ENCODE assay signal across 9 cellular contexts in the genomic region with DNA sequence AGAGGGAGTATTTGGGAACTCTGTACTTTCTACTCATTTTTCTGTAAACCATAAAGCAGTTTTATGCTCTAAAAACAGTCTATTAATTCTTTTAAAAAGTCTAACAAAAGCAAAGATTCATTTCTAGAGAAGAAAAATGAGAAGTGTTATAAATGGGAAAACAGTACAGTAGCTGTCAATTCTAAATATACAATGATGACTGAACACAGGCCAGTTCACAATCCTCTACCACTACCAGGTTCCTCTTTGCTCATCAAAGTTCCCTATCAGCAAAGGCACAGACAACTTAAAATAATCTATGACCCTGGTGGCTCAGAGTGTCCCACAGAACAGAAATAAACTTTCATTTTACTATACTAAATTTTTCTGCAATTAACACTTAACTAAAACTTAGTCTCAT. TPM values are rescaled to one million over a fixed set of nuclear protein-coding genes. Genes with fewer than 3 reads are reported as not detected.
DNase-seq lines count a peak whose midpoint lies in the region; ATAC-seq and FAIRE-seq lines count a peak whose summit lies in the region.
"Had no signal": no experiment of that assay in that cellular context is flagged by ENCODE, and none has a peak within 500 bp of the region (broad histone marks: within the 10 kb centered on the region; RNA-seq: fewer than 3 reads in every experiment).

No MANE protein-coding gene starts in this region.

- FAIRE-seq in frontal cortex (lab: Jason Lieb, UNC), result no peak

- ATAC-seq in HG03108 (IDR thresholded peaks at IDR 0.05; ENCODE audit: unreplicated experiment), result peak; percentile 66
- ATAC-seq in stimulated activated naive CD8-positive, alpha-beta T cell treated with anti-CD3 and anti-CD28 coated beads, Interleukin-15, Interleukin-2, amounts not matched to agents 100 U/mL and 50 U/mL, for 24 hours, result peak; percentile 50

- no peak for DNase-seq in activated naive CD4-positive, alpha-beta T cell treated with anti-CD3 and anti-CD28 coated beads for 36 hours
- no peak for DNase-seq in activated naive CD4-positive, alpha-beta T cell (lab: John Stamatoyannopoulos, UW)
- DNase-seq in activated T-helper 2 cell treated with anti-CD3 and anti-CD28 coated beads, Interferon-gamma antibody, Interleukin-2, Interleukin-4, amounts not matched to agents 10 μg/mL and 5 μg/mL and 100 μg/mL, durations not matched to agents 14 hours and 24 hours and 36 hours (ENCODE audit: low spot score), result no peak
- no peak for DNase-seq in stimulated activated naive CD8-positive, alpha-beta T cell treated with anti-CD3 and anti-CD28 coated beads, Interleukin-15, Interleukin-2, amounts not matched to agents 100 U/mL and 50 U/mL, for 24 hours
- DNase-seq in midbrain (lab: John Stamatoyannopoulos, UW) (no peak), DMS153 treated with DMSO at 0.1 percent for 48 hours (lab: John Stamatoyannopoulos, UW; ENCODE audit: unreplicated experiment) (no peak), frontal cortex (ENCODE audit: low spot score in 2 of 2) (no peak)
- DNase-seq: GOT3 had no signal

- no peaks in the 10 kb centered on the region for H3K27me3 Mint-ChIP-seq in activated naive CD4-positive, alpha-beta T cell treated with anti-CD3 and anti-CD28 coated beads for 36 hours (ENCODE audit: low read depth)
- H3K27me3 Mint-ChIP-seq in activated T-helper 2 cell treated with anti-CD3 and anti-CD28 coated beads, Interferon-gamma antibody, Interleukin-2, Interleukin-4, amounts not matched to agents 10 μg/mL and 5 μg/mL and 100 μg/mL, durations not matched to agents 14 hours and 24 hours and 36 hours (ENCODE audit: low read depth), result no peaks in the 10 kb centered on the region

- no peaks in the 10 kb centered on the region for H3K9me3 Mint-ChIP-seq in activated naive CD4-positive, alpha-beta T cell treated with anti-CD3 and anti-CD28 coated beads for 36 hours
- H3K9me3 Mint-ChIP-seq in activated T-helper 2 cell treated with anti-CD3 and anti-CD28 coated beads, Interferon-gamma antibody, Interleukin-2, Interleukin-4, amounts not matched to agents 10 μg/mL and 5 μg/mL and 100 μg/mL, durations not matched to agents 14 hours and 24 hours and 36 hours, result no peaks in the 10 kb centered on the region

- intact Hi-C loops in activated naive CD4-positive, alpha-beta T cell treated with anti-CD3 and anti-CD28 coated beads for 36 hours (cut with micrococcal nuclease), result loop anchor here (1.0 kb wide), 6 partner anchors 11 to 82 kb away; a partner anchor contains a TSS
- intact Hi-C loops in activated T-helper 2 cell treated with anti-CD3 and anti-CD28 coated beads, Interferon-gamma antibody, Interleukin-2, Interleukin-4, amounts not matched to agents 10 μg/mL and 5 μg/mL and 100 μg/mL, durations not matched to agents 14 hours and 24 hours and 36 hours (cut with micrococcal nuclease), result loop anchor here (1.0 to 5.0 kb wide), 4 partner anchors 12 to 36 kb away; a partner anchor contains a TSS

- peaks cover 45% of the 10 kb centered on the region for H3K36me3 Mint-ChIP-seq in activated naive CD4-positive, alpha-beta T cell treated with anti-CD3 and anti-CD28 coated beads for 36 hours (ENCODE audit: low read depth)
- peaks cover 78% of the 10 kb centered on the region for H3K36me3 Mint-ChIP-seq in activated T-helper 2 cell treated with anti-CD3 and anti-CD28 coated beads, Interferon-gamma antibody, Interleukin-2, Interleukin-4, amounts not matched to agents 10 μg/mL and 5 μg/mL and 100 μg/mL, durations not matched to agents 14 hours and 24 hours and 36 hours (ENCODE audit: low read depth)

- peak overlapping the region; percentile 1 for H3K4me3 Mint-ChIP-seq in activated naive CD4-positive, alpha-beta T cell treated with anti-CD3 and anti-CD28 coated beads for 36 hours
- peak overlapping the region; percentile 2 for H3K4me3 Mint-ChIP-seq in activated T-helper 2 cell treated with anti-CD3 and anti-CD28 coated beads, Interferon-gamma antibody, Interleukin-2, Interleukin-4, amounts not matched to agents 10 μg/mL and 5 μg/mL and 100 μg/mL, durations not matched to agents 14 hours and 24 hours and 36 hours (ENCODE audit: low read depth)

- CTCF ChIA-PET in activated naive CD4-positive, alpha-beta T cell treated with anti-CD3 and anti-CD28 coated beads for 36 hours (lab: Charles Lee), result interaction anchor here (0.6 to 1.7 kb wide), 4 partner anchors 12 to 315 kb away, joined by 3 to 7 read pairs (median 4); no protein-coding TSS in a partner anchor

- peak overlapping the region; percentile 92 for H3K27ac Mint-ChIP-seq in activated naive CD4-positive, alpha-beta T cell treated with anti-CD3 and anti-CD28 coated beads for 36 hours
- H3K27ac Mint-ChIP-seq in activated T-helper 2 cell treated with anti-CD3 and anti-CD28 coated beads, Interferon-gamma antibody, Interleukin-2, Interleukin-4, amounts not matched to agents 10 μg/mL and 5 μg/mL and 100 μg/mL, durations not matched to agents 14 hours and 24 hours and 36 hours, result peak overlapping the region; percentile 85

- peaks cover 48% of the 10 kb centered on the region for H3K4me1 Mint-ChIP-seq in activated naive CD4-positive, alpha-beta T cell treated with anti-CD3 and anti-CD28 coated beads for 36 hours (ENCODE audit: low read depth)
- H3K4me1 Mint-ChIP-seq in activated T-helper 2 cell treated with anti-CD3 and anti-CD28 coated beads, Interferon-gamma antibody, Interleukin-2, Interleukin-4, amounts not matched to agents 10 μg/mL and 5 μg/mL and 100 μg/mL, durations not matched to agents 14 hours and 24 hours and 36 hours (ENCODE audit: low read depth), result peaks cover 26% of the 10 kb centered on the region

RNA-seq across cellular contexts. Expression of a gene that starts 12.5 kb away (rescaled TPM):
- total RNA-seq in activated naive CD4-positive, alpha-beta T cell treated with anti-CD3 and anti-CD28 coated beads for 36 hours, result 10 to 100 TPM; 52.4 to 55.7 TPM
- 43.3 and 48.7 TPM in 2 replicates for total RNA-seq in activated T-helper 2 cell treated with anti-CD3 and anti-CD28 coated beads, Interferon-gamma antibody, Interleukin-2, Interleukin-4, amounts not matched to agents 10 μg/mL and 5 μg/mL and 100 μg/mL, durations not matched to agents 14 hours and 24 hours and 36 hours
- 29.8 TPM for total RNA-seq in frontal cortex

RNA-seq across cellular contexts. Expression of a gene that starts 29.3 kb away (rescaled TPM):
- total RNA-seq in activated naive CD4-positive, alpha-beta T cell treated with anti-CD3 and anti-CD28 coated beads for 36 hours, result 10 to 100 TPM; 49.6 to 55.7 TPM
- total RNA-seq in activated T-helper 2 cell treated with anti-CD3 and anti-CD28 coated beads, Interferon-gamma antibody, Interleukin-2, Interleukin-4, amounts not matched to agents 10 μg/mL and 5 μg/mL and 100 μg/mL, durations not matched to agents 14 hours and 24 hours and 36 hours, result 34.7 and 37.5 TPM in 2 replicates
- 53.4 TPM for total RNA-seq in frontal cortex
